ENCODE assay signal across 16 cellular contexts in genomic region chr3:170321326-170322034, GRCh38. TPM values are rescaled to one million over a fixed set of nuclear protein-coding genes. Genes with fewer than 3 reads are reported as not detected.
DNase-seq lines count a peak whose midpoint lies in the region; ATAC-seq and TF ChIP-seq lines count a peak whose summit lies in the region.
"Had no signal": no experiment of that assay in that cellular context is flagged by ENCODE, and none has a peak within 500 bp of the region (broad histone marks: within the 10 kb centered on the region; RNA-seq: fewer than 3 reads in every experiment).

No MANE protein-coding gene starts in this region.

- no peaks in the 10 kb centered on the region for H3K9me3 Mint-ChIP-seq in naive thymus-derived CD8-positive, alpha-beta T cell
- H3K9me3 Mint-ChIP-seq: activated naive CD4-positive, alpha-beta T cell treated with anti-CD3 and anti-CD28 coated beads, Interleukin-2, amount 50 U/mL, for 24 hours; IgD-negative memory B cell; memory B cell had no signal

- no peak overlapping the region for H3K4me3 ChIP-seq in brain microvascular endothelial cell (ENCODE audit: low read depth, low read length)
- H3K4me3 ChIP-seq in neutrophil (ENCODE audit: low read depth in 1 of 2, low read length in 1 of 2): peak overlapping the region; percentile 28 to 31
- H3K4me3 ChIP-seq: SK-N-MC had no signal

- no peak overlapping the region for H3K27ac Mint-ChIP-seq in naive thymus-derived CD8-positive, alpha-beta T cell
- H3K27ac Mint-ChIP-seq: activated naive CD4-positive, alpha-beta T cell treated with anti-CD3 and anti-CD28 coated beads, Interleukin-2, amount 50 U/mL, for 24 hours; IgD-negative memory B cell; memory B cell had no signal

- H3K9me3 ChIP-seq in neutrophil: no peaks in the 10 kb centered on the region

- H3K4me1 Mint-ChIP-seq in naive thymus-derived CD8-positive, alpha-beta T cell: peaks cover 0 to under 1% (median 0%) of the 10 kb centered on the region in 4 donors
- H3K4me1 Mint-ChIP-seq: activated naive CD4-positive, alpha-beta T cell treated with anti-CD3 and anti-CD28 coated beads, Interleukin-2, amount 50 U/mL, for 24 hours had no signal

- DNase-seq in NCI-H2107 treated with DMSO at 0.1 percent for 48 hours (lab: John Stamatoyannopoulos, UW; ENCODE audit: unreplicated experiment): peak; percentile 31
- DNase-seq in NCI-H2107 (lab: John Stamatoyannopoulos, UW): no peak
- DNase-seq in NCI-H146 treated with DMSO at 0.1 percent for 48 hours (lab: John Stamatoyannopoulos, UW; ENCODE audit: unreplicated experiment): peak; percentile 29
- peak; percentile 4 for DNase-seq in brain microvascular endothelial cell
- DNase-seq in NCI-H1092 treated with DMSO at 0.1 percent for 48 hours (lab: John Stamatoyannopoulos, UW): no peak
- DNase-seq in naive thymus-derived CD8-positive, alpha-beta T cell: no peak
- DNase-seq in SW 1271 (lab: John Stamatoyannopoulos, UW): no peak
- DNase-seq: ACHN; activated CD8-positive, alpha-beta memory T cell treated with anti-CD3 and anti-CD28 coated beads, Interleukin-2, amount 50 U/mL, for 48 hours; cortex of kidney; DMS153 had no signal

- peaks cover 0 to 3% (median 0%) of the 10 kb centered on the region in 5 donors for H3K27me3 Mint-ChIP-seq in naive thymus-derived CD8-positive, alpha-beta T cell
- H3K27me3 Mint-ChIP-seq: activated naive CD4-positive, alpha-beta T cell treated with anti-CD3 and anti-CD28 coated beads, Interleukin-2, amount 50 U/mL, for 24 hours; IgD-negative memory B cell had no signal

- in situ Hi-C loops in brain microvascular endothelial cell (cut with HindIII; ENCODE audit: low pct_ligation_motif_present, low sequenced_read_pairs): no loop called here

- H3K27ac ChIP-seq in brain microvascular endothelial cell (no peak overlapping the region), neutrophil (peak overlapping the region; percentile 72)
- H3K27ac ChIP-seq: SK-N-MC had no signal

- H3K4me3 Mint-ChIP-seq in naive thymus-derived CD8-positive, alpha-beta T cell: no peak overlapping the region
- H3K4me3 Mint-ChIP-seq: activated naive CD4-positive, alpha-beta T cell treated with anti-CD3 and anti-CD28 coated beads, Interleukin-2, amount 50 U/mL, for 24 hours; IgD-negative memory B cell; memory B cell had no signal

- TF ChIP-seq CTCF in brain microvascular endothelial cell (IDR thresholded peaks at IDR 0.05; ENCODE audit: low read depth, low read length, missing control alignments) (no peak), neutrophil (IDR thresholded peaks at IDR 0.05) (no peak)

- H3K4me1 ChIP-seq in neutrophil (ENCODE audit: control insufficient read depth in 1 of 2, insufficient read depth in 1 of 2, low read depth in 1 of 2, low read length in 1 of 2): peaks cover 20 to 21% of the 10 kb centered on the region in 2 experiments

- ATAC-seq in naive thymus-derived CD8-positive, alpha-beta T cell: no peak

- no peaks in the 10 kb centered on the region for H3K36me3 Mint-ChIP-seq in naive thymus-derived CD8-positive, alpha-beta T cell
- H3K36me3 Mint-ChIP-seq: memory B cell had no signal

- no peaks in the 10 kb centered on the region for H3K36me3 ChIP-seq in brain microvascular endothelial cell (replicated peaks)
- no peaks in the 10 kb centered on the region for H3K36me3 ChIP-seq in neutrophil

- POLR2A ChIA-PET in naive thymus-derived CD8-positive, alpha-beta T cell (lab: Charles Lee): no interaction called here

- H3K27me3 ChIP-seq in brain microvascular endothelial cell (replicated peaks) (no peaks in the 10 kb centered on the region), neutrophil (peaks cover 12% of the 10 kb centered on the region)

RNA-seq across cellular contexts. Expression of gene SKIL, which starts 36.0 kb away (rescaled TPM):
- total RNA-seq in naive thymus-derived CD8-positive, alpha-beta T cell: 10 to 100 TPM; 55.7 to 67.2 TPM
- 1 to 10 TPM; 2.5 to 6.6 (median 2.9) TPM for polyA plus RNA-seq in naive thymus-derived CD8-positive, alpha-beta T cell

Comparison
In these comparisons a context has a peak if more than half of its experiments do, and no peak if none do; other contexts are left out.
1. DNase-seq: peak in NCI-H2107 treated with DMSO at 0.1 percent for 48 hours (single experiment), NCI-H146 treated with DMSO at 0.1 percent for 48 hours (single experiment) and brain microvascular endothelial cell (single experiment); none in NCI-H2107 (single experiment), NCI-H1092 treated with DMSO at 0.1 percent for 48 hours (single experiment), naive thymus-derived CD8-positive, alpha-beta T cell (0 of 10) and SW 1271 (0 of 2).